ENCODE assay signal across 14 cellular contexts in the genomic region with DNA sequence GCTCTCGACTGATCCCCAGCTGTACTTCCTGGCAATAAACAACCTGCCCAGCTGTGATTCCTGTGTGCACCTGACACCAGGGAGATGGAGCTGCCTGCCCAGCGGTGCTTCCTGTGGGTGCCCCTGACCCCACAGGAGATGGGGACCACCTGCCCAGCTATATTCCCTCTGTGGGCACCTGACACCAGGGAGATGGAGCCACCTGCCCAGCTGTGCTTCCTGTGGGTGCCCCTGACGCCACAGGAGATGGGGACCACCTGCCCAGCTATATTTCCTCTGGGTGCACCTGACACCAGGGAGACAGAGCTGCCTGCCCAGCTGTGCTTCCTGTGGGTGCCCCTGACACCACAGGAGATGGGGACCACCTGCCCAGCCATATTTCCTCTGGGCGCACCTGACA.
"Had no signal": no experiment of that assay in that cellular context is flagged by ENCODE, and none has a peak within 500 bp of the region (broad histone marks: within the 10 kb centered on the region; RNA-seq: fewer than 3 reads in every experiment).

No MANE protein-coding gene starts in this region.

- DNase-seq: activated CD4-positive, alpha-beta T cell treated with anti-CD3 and anti-CD28 coated beads, Interleukin-2, amount 50 U/mL, for 1 hour; activated CD4-positive, CD25-positive, alpha-beta regulatory T cell treated with anti-CD3 and anti-CD28 coated beads, Interleukin-2, amount 50 U/mL, for 72 hours; activated CD8-positive, alpha-beta memory T cell treated with anti-CD3 and anti-CD28 coated beads, Interleukin-2, amount 50 U/mL, for 4 hours; activated effector memory CD4-positive, alpha-beta T cell treated with Interleukin-2 at 50 U/mL for 16 hours; activated naive CD4-positive, alpha-beta T cell treated with anti-CD3 and anti-CD28 coated beads, Interleukin-2, amount 10 ng/mL, durations not matched to agents 7 days and 5 days; activated T-cell treated with anti-CD3 and anti-CD28 coated beads, Interleukin-2, amount 50 U/mL, for 48 hours; erythroblast; gastrocnemius medialis; heart right ventricle; immature natural killer cell had no signal

- H3K36me3 ChIP-seq: gastrocnemius medialis, vagina had no signal

- H3K9me3 ChIP-seq: gastrocnemius medialis, heart right ventricle, tibial nerve, vagina had no signal

- H3K27me3 ChIP-seq: gastrocnemius medialis, heart right ventricle, tibial nerve, vagina had no signal

- H3K4me3 ChIP-seq: coronary artery, gastrocnemius medialis, heart right ventricle, tibial nerve, vagina had no signal

- ATAC-seq: gastrocnemius medialis, heart right ventricle had no signal

- H3K27ac ChIP-seq: coronary artery, gastrocnemius medialis, heart right ventricle, tibial nerve, vagina, VCaP had no signal
